ENCODE assay signal across 8 cellular contexts in genomic region chr3:33980252-33980651, GRCh38.
DNase-seq lines count a peak whose midpoint lies in the region; ATAC-seq and TF ChIP-seq lines count a peak whose summit lies in the region.

No MANE protein-coding gene starts in this region.

- peaks cover 3% of the 10 kb centered on the region for H3K9me3 ChIP-seq in WERI-Rb-1 (ENCODE audit: severe bottlenecking)

- TF ChIP-seq CTCF in WERI-Rb-1 (IDR thresholded peaks at IDR 0.05; ENCODE audit: low read depth, low read length): peak; percentile 69

- ATAC-seq in left colon: peak; percentile 48
- no peak for ATAC-seq in GM19467 (IDR thresholded peaks at IDR 0.05; ENCODE audit: unreplicated experiment)

- DNase-seq in COR-L47 (lab: John Stamatoyannopoulos, UW) (peak; percentile 9), HPDE6-E6E7 (ENCODE audit: extremely low spot score) (peak; percentile 16), WERI-Rb-1 (no peak), left colon (no peak), SKM-1 treated with dmso at 0.1 percent for 144 hours (lab: John Stamatoyannopoulos, UW; ENCODE audit: unreplicated experiment) (no peak), NCI-H1436 (lab: John Stamatoyannopoulos, UW) (no peak)
- DNase-seq in stimulated activated CD4-positive, alpha-beta T cell treated with anti-CD3 and anti-CD28 coated beads, Interleukin-2, amount 100 ng/mL, for 24 hours: no peak

- H3K27ac ChIP-seq in WERI-Rb-1: no peak overlapping the region

- no peak overlapping the region for H3K4me3 ChIP-seq in WERI-Rb-1 (ENCODE audit: low read depth, low read length)

- H3K27me3 ChIP-seq in WERI-Rb-1 (ENCODE audit: insufficient read depth, low read depth, severe bottlenecking): no peaks in the 10 kb centered on the region

- intact Hi-C loops in left colon (cut with DNase I, micrococcal nuclease): no loop called here

- no peaks in the 10 kb centered on the region for H3K36me3 ChIP-seq in WERI-Rb-1

Comparison
In these comparisons a context has a peak if more than half of its experiments do, and no peak if none do; other contexts are left out.
1. DNase-seq: peak in COR-L47 (single experiment) and HPDE6-E6E7 (single experiment); none in WERI-Rb-1 (single experiment), left colon (0 of 2), SKM-1 treated with dmso at 0.1 percent for 144 hours (single experiment), stimulated activated CD4-positive, alpha-beta T cell treated with anti-CD3 and anti-CD28 coated beads, Interleukin-2, amount 100 ng/mL, for 24 hours (0 of 2) and NCI-H1436 (single experiment).